7 cellular contexts compared by ENCODE assay signal in the genomic region with DNA sequence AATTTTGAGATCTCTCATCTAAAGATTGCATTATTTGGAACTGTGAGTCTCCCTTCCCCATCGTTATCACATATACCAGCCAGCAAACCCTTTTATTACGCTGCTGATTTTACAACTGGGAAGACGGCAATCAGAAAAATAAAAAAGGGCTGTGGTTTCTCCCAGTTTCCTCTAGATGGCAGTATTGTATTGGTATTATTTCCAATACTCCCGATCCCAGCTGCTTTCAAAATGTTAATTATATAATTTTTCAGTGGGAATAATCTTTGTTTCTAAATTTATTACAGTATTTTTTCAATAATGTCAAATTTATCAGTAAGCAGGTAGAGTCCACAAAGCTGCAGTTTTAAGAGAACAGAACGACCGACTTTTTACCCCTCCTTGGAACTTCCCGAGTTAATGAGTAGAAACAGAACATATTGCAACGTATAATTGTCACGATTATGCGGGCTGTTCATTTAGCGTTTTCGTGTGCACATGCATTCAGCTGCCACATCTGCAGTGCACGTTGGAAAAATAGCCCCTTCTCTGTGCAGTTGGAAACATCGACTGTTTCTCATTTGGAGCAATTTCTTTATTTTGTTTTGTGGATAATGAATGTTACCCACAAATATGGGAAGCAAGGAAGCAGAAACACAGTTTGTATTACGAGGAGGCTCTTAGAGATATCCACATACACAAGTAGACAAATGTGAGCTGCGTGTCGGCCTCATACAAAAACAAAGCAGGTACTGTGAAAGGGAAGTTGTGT.
A peak's percentile ranks its signal among the peaks of the same experiment; 100 is the strongest.
DNase-seq lines count a peak whose midpoint lies in the region; ATAC-seq, FAIRE-seq and TF ChIP-seq lines count a peak whose summit lies in the region.

No MANE protein-coding gene starts in this region.

- H3K4me3 ChIP-seq in epithelial cell of proximal tubule (ENCODE audit: low read depth, low read length) = peak overlapping the region; percentile 46

- peak; percentile 65 for DNase-seq in HT-29 (ENCODE audit: low spot score)
- DNase-seq in RPMI7951 (ENCODE audit: low read depth) = peak; percentile 13
- no peak for DNase-seq in epithelial cell of proximal tubule (ENCODE audit: low read depth)
- DNase-seq in omental fat pad (ENCODE audit: low spot score) = no peak
- no peak for DNase-seq in GDM1 (lab: John Stamatoyannopoulos, UW)

- TF ChIP-seq CTCF in epithelial cell of proximal tubule (conservative IDR thresholded peaks at IDR 0.05; ENCODE audit: low read depth, low read length) (peak; percentile 52), omental fat pad (IDR thresholded peaks at IDR 0.05) (peak in 2 of 3 donors; percentile 31 to 64)

- ATAC-seq in omental fat pad (ENCODE audit: low FRiP score) (no peak), GM21528 (IDR thresholded peaks at IDR 0.05; ENCODE audit: low FRiP score, unreplicated experiment) (no peak)

- FAIRE-seq in G401.6 (lab: Jason Lieb, UNC) = peak; percentile 95

Comparison
In these comparisons a context has a peak if more than half of its experiments do, and no peak if none do; other contexts are left out.
1. DNase-seq: peak in HT-29 (single experiment) and RPMI7951 (single experiment); none in epithelial cell of proximal tubule (single experiment), omental fat pad (single experiment) and GDM1 (single experiment).